24 cellular contexts compared by ENCODE assay signal in the genomic region with DNA sequence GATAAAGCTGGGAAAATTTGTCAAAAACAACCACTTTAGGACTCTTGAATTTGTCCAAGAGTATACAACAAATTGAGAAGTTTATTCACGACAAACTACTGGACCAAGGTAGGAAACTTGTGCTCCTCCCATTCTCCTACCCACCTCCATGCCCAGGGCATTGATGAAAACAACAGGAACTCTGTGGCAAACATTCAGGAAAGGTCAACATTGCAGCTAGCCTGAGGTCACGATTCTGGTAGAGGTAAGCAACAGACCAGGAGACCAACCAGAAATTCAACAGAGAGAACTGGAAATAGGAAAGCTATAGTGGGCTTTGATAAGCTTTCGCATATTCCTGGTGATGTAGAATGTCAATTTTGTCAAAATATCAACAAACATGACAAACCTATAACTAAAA.
"Had no signal": no experiment of that assay in that cellular context is flagged by ENCODE, and none has a peak within 500 bp of the region (broad histone marks: within the 10 kb centered on the region; RNA-seq: fewer than 3 reads in every experiment).

No MANE protein-coding gene starts in this region.

- DNase-seq: colonic mucosa; cortex of kidney; effector CD8-positive, alpha-beta T cell; effector memory CD8-positive, alpha-beta T cell; endodermal cell; erythroblast; esophagus squamous epithelium; foreskin fibroblast; foreskin melanocyte; gastrocnemius medialis; glutamatergic neuron; head of caudate nucleus; heart right ventricle; hippocampal formation; left cardiac atrium; left ventricle myocardium inferior; lower lobe of right lung; mesendoderm; midbrain had no signal

- H3K4me1 ChIP-seq: colonic mucosa, esophagus squamous epithelium, gastrocnemius medialis, left ventricle myocardium inferior, lower lobe of right lung had no signal

- ATAC-seq: effector memory CD8-positive, alpha-beta T cell; esophagus mucosa; gastrocnemius medialis; heart right ventricle; left cardiac atrium; lower lobe of right lung had no signal

- H3K27ac ChIP-seq: colonic mucosa, epithelial cell of prostate, esophagus squamous epithelium, gastrocnemius medialis, heart right ventricle, left ventricle myocardium inferior, lower lobe of right lung had no signal

- H3K9me3 ChIP-seq: colonic mucosa, esophagus squamous epithelium, gastrocnemius medialis, left ventricle myocardium inferior, lower lobe of right lung had no signal

- H3K36me3 ChIP-seq: colonic mucosa, esophagus squamous epithelium, gastrocnemius medialis, heart right ventricle, left ventricle myocardium inferior, lower lobe of right lung had no signal

- FAIRE-seq: endometrium, islet of Langerhans, keratinocyte had no signal

- H3K4me3 ChIP-seq: colonic mucosa, esophagus squamous epithelium, gastrocnemius medialis, heart right ventricle, left ventricle myocardium inferior, lower lobe of right lung had no signal

- H3K27me3 ChIP-seq: colonic mucosa, esophagus squamous epithelium, gastrocnemius medialis, heart right ventricle had no signal
